ENCODE assay signal across 8 cellular contexts in genomic region chr17:28726396-28726911, GRCh38. TPM values are rescaled to one million over a fixed set of nuclear protein-coding genes. Genes with fewer than 3 reads are reported as not detected.
DNase-seq lines count a peak whose midpoint lies in the region; ATAC-seq and TF ChIP-seq lines count a peak whose summit lies in the region.

No MANE protein-coding gene starts in this region.

- peak; percentile 16 for ATAC-seq in HG03432 (IDR thresholded peaks at IDR 0.05; ENCODE audit: unreplicated experiment)
- ATAC-seq in Panc1, result peak; percentile 65
- peak; percentile 51 for ATAC-seq in gastroesophageal sphincter
- ATAC-seq in HG02623 (IDR thresholded peaks at IDR 0.05; ENCODE audit: unreplicated experiment), result no peak

- peaks cover 19% of the 10 kb centered on the region for H3K36me3 ChIP-seq in Panc1 (ENCODE audit: control insufficient read depth, insufficient read depth, low read length)
- H3K36me3 ChIP-seq in gastroesophageal sphincter, result peaks cover 0 to 36% of the 10 kb centered on the region in 2 donors
- no peaks in the 10 kb centered on the region for H3K36me3 ChIP-seq in parathyroid adenoma (ENCODE audit: control insufficient read depth, insufficient read depth, low read length)

- H3K27ac ChIP-seq in Panc1 (ENCODE audit: low read length) (peak overlapping the region; percentile 81), gastroesophageal sphincter (peak overlapping the region in 3 of 4 donors; percentile 95 to 100 (median 97)), parathyroid adenoma (peak overlapping the region; percentile 95)

- CTCF ChIA-PET in Panc1 (lab: Charles Lee), result interaction anchor here (0.6 to 3.7 kb wide), 21 partner anchors 10 to 515 kb away, joined by 3 to 123 read pairs (median 5); partner anchors contain the start of genes DHRS13, PHF12 and TRAF4

- peak overlapping the region; percentile 100 for H3K4me2 ChIP-seq in parathyroid adenoma (ENCODE audit: low read length)

- peak overlapping the region; percentile 99 for H2AFZ ChIP-seq in parathyroid adenoma

- no peaks in the 10 kb centered on the region for H3K27me3 ChIP-seq in Panc1 (ENCODE audit: control insufficient read depth, insufficient read depth, low read length)
- H3K27me3 ChIP-seq in gastroesophageal sphincter, result no peaks in the 10 kb centered on the region
- H3K27me3 ChIP-seq in parathyroid adenoma (ENCODE audit: control insufficient read depth, insufficient read depth, low read length), result no peaks in the 10 kb centered on the region

- H3K4me1 ChIP-seq in Panc1 (ENCODE audit: control insufficient read depth, insufficient read depth, low read length) (peaks cover 41% of the 10 kb centered on the region), gastroesophageal sphincter (peaks cover 0 to 64% (median 25%) of the 10 kb centered on the region in 3 donors), parathyroid adenoma (peaks cover 22% of the 10 kb centered on the region)

- no TSS peak for BruUV-seq in Panc1 (replicated peaks; lab: Mats Ljungman, UMichigan)

- DNase-seq in GF-D8 (lab: John Stamatoyannopoulos, UW), result peak; percentile 5
- no peak for DNase-seq in Panc1 (ENCODE audit: low read depth, low spot score)
- DNase-seq in activated gamma-delta T cell (lab: John Stamatoyannopoulos, UW), result peak; percentile 55
- no peak for DNase-seq in GM19240 (ENCODE audit: insufficient read length, low spot score)

- no peak overlapping the region for H3K9ac ChIP-seq in parathyroid adenoma

- intact Hi-C loops in Panc1 (cut with micrococcal nuclease; ENCODE audit: unreplicated experiment), result loop anchor here (5.0 to 10.0 kb wide), 2 partner anchors 178 to 226 kb away; partner anchors contain the start of genes DHRS13 and PHF12

- H3K4me3 ChIP-seq in Panc1 (ENCODE audit: low read depth in 2 of 2, low read length in 2 of 2) (peak overlapping the region; percentile 69 to 96), gastroesophageal sphincter (peak overlapping the region; percentile 47 to 79), parathyroid adenoma (ENCODE audit: low read depth, low read length) (peak overlapping the region; percentile 92)

- POLR2A ChIA-PET in Panc1 (lab: Charles Lee), result interaction anchor here (2.1 to 3.0 kb wide), 3 partner anchors 17 to 24 kb away, joined by 11 to 26 read pairs (median 25); partner anchors contain the start of gene TRAF4

- TF ChIP-seq CTCF in Panc1 (IDR thresholded peaks at IDR 0.05) (no peak; the same call in 1 of the 2 replicates), gastroesophageal sphincter (IDR thresholded peaks at IDR 0.05) (no peak), parathyroid adenoma (IDR thresholded peaks at IDR 0.05) (no peak)

- no peak for TF ChIP-seq EP300 in gastroesophageal sphincter (IDR thresholded peaks at IDR 0.05)

- WGBS in gastroesophageal sphincter (ENCODE audit: low coverage in 1 of 2), 2 donors, result 0% methylated on average over 6 of the region's 52 CpGs; no CpG with 5 or more reads in 1 of the 2 donors

- in situ Hi-C loops in Panc1 (cut with HindIII; ENCODE audit: low pct_unique_long_range_greater_than_20kb, low sequenced_read_pairs), result no loop called here

- no peak for TF ChIP-seq POLR2A in gastroesophageal sphincter (IDR thresholded peaks at IDR 0.05)

- no peaks in the 10 kb centered on the region for H3K79me2 ChIP-seq in parathyroid adenoma

- H3K9me3 ChIP-seq in Panc1 (ENCODE audit: control insufficient read depth, insufficient read depth, low read depth, low read length), result no peaks in the 10 kb centered on the region
- H3K9me3 ChIP-seq in gastroesophageal sphincter, result no peaks in the 10 kb centered on the region
- H3K9me3 ChIP-seq in parathyroid adenoma (ENCODE audit: control insufficient read depth, low read length), result no peaks in the 10 kb centered on the region

RNA-seq across cellular contexts. Expression of gene TLCD1, which starts 0.4 kb away (rescaled TPM):
- 55.7 TPM for total RNA-seq in Panc1 (2021; ENCODE audit: unreplicated experiment)
- 52.2 TPM for polyA plus RNA-seq in Panc1 (2012; ENCODE audit: insufficient read length)
- 1 to 10 TPM in 2 of 4 donors, not detected in 2; 1.1 to 2.8 TPM for total RNA-seq in gastroesophageal sphincter

RNA-seq across cellular contexts. Expression of gene NEK8, which starts 2.1 kb away (rescaled TPM):
- total RNA-seq in Panc1 (2021; ENCODE audit: unreplicated experiment) (11.9 TPM), gastroesophageal sphincter (1 to 10 TPM in 2 of 4 donors, under 1 TPM in 1, not detected in 1; 0.94 to 2.0 (median 1.8) TPM)
- 9.1 TPM for polyA plus RNA-seq in Panc1 (2012; ENCODE audit: insufficient read length)

RNA-seq across cellular contexts. Expression of gene RPL23A, which starts 6.7 kb away (rescaled TPM):
- total RNA-seq in Panc1 (2021; ENCODE audit: unreplicated experiment), result 1,475 TPM
- 1,113 TPM for polyA plus RNA-seq in Panc1 (2012; ENCODE audit: insufficient read length)
- total RNA-seq in gastroesophageal sphincter, result 100 to 1,000 TPM; 317 to 834 (median 683) TPM

RNA-seq across cellular contexts. Expression of gene RAB34, which starts 8.8 kb away (rescaled TPM):
- total RNA-seq in Panc1 (2021; ENCODE audit: unreplicated experiment) (284 TPM), gastroesophageal sphincter (100 to 1,000 TPM; 185 to 219 (median 196) TPM)
- polyA plus RNA-seq in Panc1 (2012; ENCODE audit: insufficient read length), result 260 TPM

RNA-seq across cellular contexts. Expression of gene PROCA1, which starts 14.8 kb away (rescaled TPM):
- total RNA-seq in Panc1 (2021; ENCODE audit: unreplicated experiment) (4.9 TPM), gastroesophageal sphincter (1 to 10 TPM in 2 of 4 donors, under 1 TPM in 1, not detected in 1; 0.40 to 1.9 (median 1.1) TPM)
- 3.6 TPM for polyA plus RNA-seq in Panc1 (2012; ENCODE audit: insufficient read length)

Comparison
In these comparisons a context has a peak if more than half of its experiments do, and no peak if none do; other contexts are left out.
1. DNase-seq: peak in GF-D8 (single experiment) and activated gamma-delta T cell (single experiment); none in Panc1 (single experiment) and GM19240 (single experiment).
2. RNA of gene TLCD1, which starts 0.4 kb away (total RNA-seq): 55.7 TPM in Panc1 (single experiment); 1.1 to 2.8 TPM in gastroesophageal sphincter; every median in the first group is over 10 times any median in the second.
3. Peak in every context shown above with its lines, with median percentiles within 50 percentile points of each other: H3K27ac ChIP-seq and H3K4me3 ChIP-seq.